In the genomic region with DNA sequence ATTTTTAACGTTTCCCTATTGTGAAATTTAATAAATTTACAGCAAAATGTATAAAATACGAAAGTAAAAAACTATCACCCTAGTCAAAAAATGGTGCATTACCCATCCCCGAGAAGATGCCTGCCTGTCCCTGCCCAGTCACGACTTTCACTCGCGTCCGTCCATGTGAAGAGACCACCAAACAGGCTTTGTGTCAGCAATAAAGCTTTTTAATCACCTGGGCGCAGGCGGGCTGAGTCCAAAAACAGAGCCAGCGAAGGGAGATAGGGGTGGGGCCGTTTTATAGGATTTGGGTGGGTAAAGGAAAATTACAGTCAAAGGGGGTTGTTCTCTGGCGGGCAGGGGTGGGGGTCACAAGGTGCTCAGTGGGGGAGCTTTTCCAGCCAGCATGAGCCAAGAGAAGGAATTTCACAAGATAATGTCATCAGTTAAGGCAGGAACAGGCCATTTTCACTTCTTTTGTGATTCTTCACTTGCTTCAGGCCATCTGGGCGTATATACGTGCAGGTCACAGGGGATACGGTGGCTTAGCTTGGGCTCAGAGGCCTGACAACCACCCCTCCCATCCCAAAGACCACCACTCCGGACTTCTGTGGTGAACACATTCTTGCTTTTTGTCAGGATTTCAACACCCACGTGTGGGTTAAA, we compare ENCODE assay signal across 8 cellular contexts. TPM values are rescaled to one million over a fixed set of nuclear protein-coding genes. Genes with fewer than 3 reads are reported as not detected.
"Had no signal": no experiment of that assay in that cellular context is flagged by ENCODE, and none has a peak within 500 bp of the region (broad histone marks: within the 10 kb centered on the region; RNA-seq: fewer than 3 reads in every experiment).

No MANE protein-coding gene starts in this region.

RNA-seq across cellular contexts. Expression of gene IFITM5, which starts 34.4 kb away (rescaled TPM):
- total RNA-seq: activated CD4-positive, alpha-beta memory T cell treated with anti-CD3 and anti-CD28 coated beads, Interleukin-2, amount 10 ng/mL, durations not matched to agents 7 days and 5 days; activated CD4-positive, alpha-beta T cell treated with anti-CD3 and anti-CD28 coated beads for 36 hours; ascending aorta; epithelial cell of proximal tubule; gastroesophageal sphincter; Right ventricle myocardium inferior; thyroid gland had no signal
- polyA plus RNA-seq: SK-N-SH had no signal

RNA-seq across cellular contexts. Expression of gene B4GALNT4, which starts 35.6 kb away (rescaled TPM):
- total RNA-seq: ascending aorta had no signal
